In the genomic region with DNA sequence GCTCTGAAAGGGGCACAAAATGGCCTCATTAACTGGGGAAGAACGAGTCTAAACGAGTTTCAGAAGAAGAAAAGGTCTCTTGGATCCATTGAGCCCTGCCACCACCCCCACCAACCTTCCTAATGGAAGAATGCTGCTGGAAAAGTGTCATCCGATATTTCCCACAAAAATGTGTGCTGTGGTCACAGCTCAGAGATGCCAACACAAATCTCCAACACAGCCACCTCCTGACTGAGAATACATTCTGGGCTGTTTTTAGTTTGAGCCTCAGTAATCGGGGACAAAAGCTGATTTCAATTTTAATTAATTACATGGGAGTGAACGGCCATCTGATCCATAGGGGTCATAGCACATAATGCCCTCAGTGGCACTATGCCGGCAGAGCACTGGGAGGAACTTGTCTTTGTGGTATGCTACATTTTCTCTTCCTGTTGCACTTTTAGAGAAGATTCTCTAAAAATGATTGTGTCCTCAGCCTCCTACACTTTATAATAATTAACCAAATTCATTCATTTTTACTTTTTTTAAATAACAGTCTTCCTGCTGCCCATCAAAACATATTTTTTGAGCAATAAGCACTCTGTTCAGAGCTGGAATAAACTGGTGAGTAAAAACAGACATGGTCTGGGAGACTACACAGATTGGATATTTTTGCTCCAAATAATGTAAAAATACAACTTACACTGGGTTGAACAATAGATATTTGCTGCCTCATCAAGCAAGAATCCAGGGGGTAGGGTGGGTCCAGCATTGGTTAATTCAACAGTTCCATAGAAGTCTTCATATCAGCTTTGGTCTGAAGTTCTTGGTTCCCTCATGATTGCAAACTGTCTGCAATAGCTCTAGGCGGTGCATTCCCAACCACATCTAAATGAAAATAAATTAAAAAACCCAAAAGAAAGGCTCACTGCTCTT, we compare ENCODE assay signal across 13 cellular contexts.
DNase-seq lines count a peak whose midpoint lies in the region; ATAC-seq and TF ChIP-seq lines count a peak whose summit lies in the region.
"Had no signal": no experiment of that assay in that cellular context is flagged by ENCODE, and none has a peak within 500 bp of the region (broad histone marks: within the 10 kb centered on the region; RNA-seq: fewer than 3 reads in every experiment).

No MANE protein-coding gene starts in this region.

- CTCF ChIA-PET in PC-3 (lab: Charles Lee) = no interaction called here

- no peaks in the 10 kb centered on the region; the same call in 1 of the 2 replicates for H3K9me2 ChIP-seq in PC-3 (replicated peaks; ENCODE audit: low read length)

- no peak overlapping the region for H3K9ac ChIP-seq in PC-3 (ENCODE audit: low read length)

- H3K9me3 Mint-ChIP-seq in activated T-helper 2 cell treated with anti-CD3 and anti-CD28 coated beads, Interferon-gamma antibody, Interleukin-2, Interleukin-4, amounts not matched to agents 10 μg/mL and 5 μg/mL and 100 μg/mL, durations not matched to agents 14 hours and 24 hours and 36 hours = peaks cover 19% of the 10 kb centered on the region

- DNase-seq in heart right ventricle (no peak), heart left ventricle (no peak), PC-3 (peak; percentile 42), kidney epithelial cell (ENCODE audit: low read depth) (peak; percentile 53), mucosa of descending colon (no peak), omental fat pad (ENCODE audit: low spot score) (no peak)
- no peak for DNase-seq in activated T-helper 2 cell treated with anti-CD3 and anti-CD28 coated beads, Interferon-gamma antibody, Interleukin-2, Interleukin-4, amounts not matched to agents 10 μg/mL and 5 μg/mL and 100 μg/mL, durations not matched to agents 14 hours and 24 hours and 36 hours (ENCODE audit: low spot score)
- DNase-seq: activated CD4-positive, alpha-beta T cell treated with anti-CD3 and anti-CD28 coated beads, Interleukin-2, amount 50 U/mL, for 48 hours; amygdala; NCI-H1436 treated with DMSO at 0.1 percent for 48 hours had no signal

- no peaks in the 10 kb centered on the region for H3F3A ChIP-seq in PC-3 (ENCODE audit: low read length, unreplicated experiment)

- WGBS in heart right ventricle, 2 donors = 84 to 89% methylated on average over 7 of the region's 7 CpGs
- WGBS in heart left ventricle, 4 donors = 83 to 90% (median 85%) methylated on average over 7 of the region's 7 CpGs

- peaks cover 4% of the 10 kb centered on the region for H3K36me3 Mint-ChIP-seq in activated T-helper 2 cell treated with anti-CD3 and anti-CD28 coated beads, Interferon-gamma antibody, Interleukin-2, Interleukin-4, amounts not matched to agents 10 μg/mL and 5 μg/mL and 100 μg/mL, durations not matched to agents 14 hours and 24 hours and 36 hours (ENCODE audit: low read depth)

- H3K36me3 ChIP-seq in heart right ventricle (no peaks in the 10 kb centered on the region), heart left ventricle (no peaks in the 10 kb centered on the region), PC-3 (ENCODE audit: low read depth, low read length) (no peaks in the 10 kb centered on the region), kidney epithelial cell (ENCODE audit: control insufficient read depth, insufficient read depth, low read length) (no peaks in the 10 kb centered on the region), mucosa of descending colon (ENCODE audit: low read depth) (no peaks in the 10 kb centered on the region)

- TF ChIP-seq CTCF in heart right ventricle (IDR thresholded peaks at IDR 0.05) (no peak), heart left ventricle (IDR thresholded peaks at IDR 0.05) (no peak), PC-3 (conservative IDR thresholded peaks at IDR 0.05; ENCODE audit: low read depth, low read length) (no peak), kidney epithelial cell (IDR thresholded peaks at IDR 0.05; ENCODE audit: insufficient read depth, low read length, poor library complexity, severe bottlenecking) (no peak), mucosa of descending colon (IDR thresholded peaks at IDR 0.05) (no peak), omental fat pad (IDR thresholded peaks at IDR 0.05) (no peak)

- peaks cover 0 to under 1% (median 0%) of the 10 kb centered on the region in 7 donors for H3K27me3 ChIP-seq in heart right ventricle
- H3K27me3 ChIP-seq in heart left ventricle = no peaks in the 10 kb centered on the region
- no peaks in the 10 kb centered on the region for H3K27me3 ChIP-seq in PC-3 (ENCODE audit: low read length)
- no peaks in the 10 kb centered on the region for H3K27me3 ChIP-seq in kidney epithelial cell (ENCODE audit: control insufficient read depth, insufficient read depth, low read length)

- POLR2A ChIA-PET in PC-3 (lab: Charles Lee; ENCODE audit: unreplicated experiment) = no interaction called here

- no TSS peak for BruUV-seq in PC-3 (replicated peaks; lab: Mats Ljungman, UMichigan)

- H3K27ac ChIP-seq in heart right ventricle (peak overlapping the region in 6 of 10 donors; percentile 43 to 74 (median 61)), heart left ventricle (peak overlapping the region in 4 of 12 donors; percentile 2 to 58 (median 22)), PC-3 (ENCODE audit: low read length) (no peak overlapping the region)
- H3K27ac ChIP-seq: RWPE1 had no signal

- intact Hi-C loops in heart right ventricle (cut with DNase I) = loop anchor here in 1 of 10 donors (5.0 kb wide), 1 partner anchor 43 kb away; no protein-coding TSS in a partner anchor
- intact Hi-C loops in heart left ventricle (cut with DNase I) = no loop called here
- intact Hi-C loops in PC-3 (cut with micrococcal nuclease) = no loop called here
- intact Hi-C loops in activated T-helper 2 cell treated with anti-CD3 and anti-CD28 coated beads, Interferon-gamma antibody, Interleukin-2, Interleukin-4, amounts not matched to agents 10 μg/mL and 5 μg/mL and 100 μg/mL, durations not matched to agents 14 hours and 24 hours and 36 hours (cut with micrococcal nuclease) = no loop called here
- intact Hi-C loops in mucosa of descending colon (cut with DNase I, micrococcal nuclease) = no loop called here

- peaks cover 0 to 40% (median 21%) of the 10 kb centered on the region in 9 donors for H3K4me1 ChIP-seq in heart right ventricle
- H3K4me1 ChIP-seq in heart left ventricle = peaks cover 0 to 40% (median 15%) of the 10 kb centered on the region in 12 donors
- peaks cover 24% of the 10 kb centered on the region for H3K4me1 ChIP-seq in PC-3 (ENCODE audit: insufficient read depth, low read length)
- H3K4me1 ChIP-seq in mucosa of descending colon (ENCODE audit: low read depth) = peaks cover 7% of the 10 kb centered on the region

- peak overlapping the region; percentile 16; the same call in 1 of the 2 replicates for H2AFZ ChIP-seq in PC-3 (ENCODE audit: low read length)

- H3K4me3 ChIP-seq in heart right ventricle = no peak overlapping the region
- H3K4me3 ChIP-seq in heart left ventricle = no peak overlapping the region
- H3K4me3 ChIP-seq in PC-3 (ENCODE audit: low read length) = no peak overlapping the region
- no peak overlapping the region for H3K4me3 ChIP-seq in kidney epithelial cell (ENCODE audit: low read depth, low read length)
- H3K4me3 ChIP-seq in mucosa of descending colon = no peak overlapping the region
- H3K4me3 ChIP-seq: lung had no signal

- H3K4me1 Mint-ChIP-seq in activated T-helper 2 cell treated with anti-CD3 and anti-CD28 coated beads, Interferon-gamma antibody, Interleukin-2, Interleukin-4, amounts not matched to agents 10 μg/mL and 5 μg/mL and 100 μg/mL, durations not matched to agents 14 hours and 24 hours and 36 hours (ENCODE audit: low read depth) = peaks cover 13% of the 10 kb centered on the region

- no peaks in the 10 kb centered on the region for H3K79me2 ChIP-seq in PC-3 (ENCODE audit: low read length)

- peaks cover 5% of the 10 kb centered on the region for H3K27me3 Mint-ChIP-seq in activated T-helper 2 cell treated with anti-CD3 and anti-CD28 coated beads, Interferon-gamma antibody, Interleukin-2, Interleukin-4, amounts not matched to agents 10 μg/mL and 5 μg/mL and 100 μg/mL, durations not matched to agents 14 hours and 24 hours and 36 hours (ENCODE audit: low read depth)

- ATAC-seq in heart right ventricle (no peak), heart left ventricle (no peak), PC-3 (no peak), HG02571 (IDR thresholded peaks at IDR 0.05; ENCODE audit: unreplicated experiment) (no peak), mucosa of descending colon (no peak), omental fat pad (ENCODE audit: low FRiP score) (no peak)

- H3K9me3 ChIP-seq in heart right ventricle (peaks cover 0 to 10% (median 0%) of the 10 kb centered on the region in 11 donors), heart left ventricle (peaks cover 0 to 10% (median 0%) of the 10 kb centered on the region in 12 donors), PC-3 (ENCODE audit: low read length) (no peaks in the 10 kb centered on the region), mucosa of descending colon (no peaks in the 10 kb centered on the region)

- H3K4me3 Mint-ChIP-seq in activated T-helper 2 cell treated with anti-CD3 and anti-CD28 coated beads, Interferon-gamma antibody, Interleukin-2, Interleukin-4, amounts not matched to agents 10 μg/mL and 5 μg/mL and 100 μg/mL, durations not matched to agents 14 hours and 24 hours and 36 hours (ENCODE audit: low read depth) = no peak overlapping the region

- TF ChIP-seq POLR2A in heart left ventricle (IDR thresholded peaks at IDR 0.05) = no peak

- no peak overlapping the region for H3K4me2 ChIP-seq in PC-3 (ENCODE audit: low read length)

- no peak overlapping the region for H3K27ac Mint-ChIP-seq in activated T-helper 2 cell treated with anti-CD3 and anti-CD28 coated beads, Interferon-gamma antibody, Interleukin-2, Interleukin-4, amounts not matched to agents 10 μg/mL and 5 μg/mL and 100 μg/mL, durations not matched to agents 14 hours and 24 hours and 36 hours

- no peaks in the 10 kb centered on the region for H4K20me1 ChIP-seq in PC-3 (ENCODE audit: low read length)

Comparison
In these comparisons a context has a peak if more than half of its experiments do, and no peak if none do; other contexts are left out.
1. DNase-seq: peak in PC-3 (single experiment) and kidney epithelial cell (single experiment); none in heart right ventricle (0 of 2), heart left ventricle (0 of 5), activated T-helper 2 cell treated with anti-CD3 and anti-CD28 coated beads, Interferon-gamma antibody, Interleukin-2, Interleukin-4, amounts not matched to agents 10 μg/mL and 5 μg/mL and 100 μg/mL, durations not matched to agents 14 hours and 24 hours and 36 hours (single experiment), mucosa of descending colon (0 of 3) and omental fat pad (single experiment).